In genomic region chr2:174025271-174026121, GRCh38 we compare ENCODE assay signal across 1 cellular context.
TF ChIP-seq lines count a peak whose summit lies in the region.

No MANE protein-coding gene starts in this region.

TF ChIP-seq in GM23338, 12 proteins besides CTCF, POLR2A, EP300 and RAD21 (continued from another document):
- no peak for TF ChIP-seq ZNF462 (CRISPR knock-in tag; IDR thresholded peaks at IDR 0.05)
- TF ChIP-seq JUNB (IDR thresholded peaks at IDR 0.05; ENCODE audit: unreplicated experiment), result no peak
- no peak for TF ChIP-seq CREB1 (CRISPR knock-in tag; IDR thresholded peaks at IDR 0.05; ENCODE audit: low read depth)
- TF ChIP-seq EZH2phosphoT487 (IDR thresholded peaks at IDR 0.05; ENCODE audit: unreplicated experiment), result no peak
- no peak for TF ChIP-seq EZH2 (IDR thresholded peaks at IDR 0.05; ENCODE audit: low read depth, unreplicated experiment)
- no peak for TF ChIP-seq REST (IDR thresholded peaks at IDR 0.05; ENCODE audit: unreplicated experiment)
- TF ChIP-seq ZNF114 (CRISPR knock-in tag; IDR thresholded peaks at IDR 0.05), result no peak
- no peak for TF ChIP-seq ZNF331 (CRISPR knock-in tag; IDR thresholded peaks at IDR 0.05; ENCODE audit: low read depth)
